In genomic region chr7:44561962-44562621, GRCh38 we compare ENCODE assay signal across 14 cellular contexts. TPM values are rescaled to one million over a fixed set of nuclear protein-coding genes. Genes with fewer than 3 reads are reported as not detected.
DNase-seq lines count a peak whose midpoint lies in the region; TF ChIP-seq lines count a peak whose summit lies in the region.
"Had no signal": no experiment of that assay in that cellular context is flagged by ENCODE, and none has a peak within 500 bp of the region (broad histone marks: within the 10 kb centered on the region; RNA-seq: fewer than 3 reads in every experiment).

No MANE protein-coding gene starts in this region.

- no peak overlapping the region for H4K91ac ChIP-seq in H9 (ENCODE audit: insufficient read length, low read depth, low read length)

- peaks cover 16% of the 10 kb centered on the region for H3K4me1 ChIP-seq in PC-9 (replicated peaks; ENCODE audit: insufficient read depth)
- H3K4me1 ChIP-seq in endodermal cell (ENCODE audit: control insufficient read depth, insufficient read depth, low read length) = peaks cover 2% of the 10 kb centered on the region
- no peaks in the 10 kb centered on the region for H3K4me1 ChIP-seq in H9 (ENCODE audit: insufficient read depth, low read length)
- H3K4me1 ChIP-seq: pancreas, tibial artery had no signal

- H3K9me3 Mint-ChIP-seq in endodermal cell (peaks cover 4% of the 10 kb centered on the region), H9 (no peaks in the 10 kb centered on the region)
- H3K9me3 Mint-ChIP-seq: activated naive CD4-positive, alpha-beta T cell treated with anti-CD3 and anti-CD28 coated beads for 36 hours had no signal

- H2AFZ ChIP-seq in PC-9 (no peak overlapping the region), H9 (ENCODE audit: low read length) (no peak overlapping the region)

- WGBS in endodermal cell (ENCODE audit: insufficient coverage in 1 of 2, insufficient read length in 1 of 2), 2 experiments = 83 to 90% methylated on average over 3 to 7 of the region's 7 CpGs
- no CpG with 5 or more reads among the region's 7 CpGs for WGBS in H9 (ENCODE audit: extremely low coverage, insufficient read length, low lambda C conversion rate)

- H4K5ac ChIP-seq in H9 (ENCODE audit: insufficient read length, low read depth, low read length) = no peak overlapping the region

- H3K4me3 ChIP-seq in PC-9 (no peak overlapping the region), endodermal cell (ENCODE audit: low read length) (no peak overlapping the region)
- H3K4me3 ChIP-seq: pancreas, tibial artery had no signal

- BruUV-seq in PC-9 (replicated peaks; lab: Mats Ljungman, UMichigan) = no TSS peak

- peaks cover 4% of the 10 kb centered on the region; the same call in 1 of the 2 replicates for H3K79me2 ChIP-seq in PC-9 (ENCODE audit: low read depth)
- H3K79me2 ChIP-seq in H9 (ENCODE audit: insufficient read depth, low read length) = no peaks in the 10 kb centered on the region

- CTCF ChIA-PET in PC-9 (lab: Charles Lee) = interaction anchor here (0.5 to 0.6 kb wide), 2 partner anchors 178 to 361 kb away, joined by 9 to 19 read pairs; no protein-coding TSS in a partner anchor

- no peaks in the 10 kb centered on the region for H3K23me2 ChIP-seq in H9 (ENCODE audit: insufficient read length, low read depth, low read length, poor library complexity, severe bottlenecking)

- POLR2A ChIA-PET in PC-9 (lab: Charles Lee; ENCODE audit: unreplicated experiment) = no interaction called here

- no peaks in the 10 kb centered on the region for H3K9me3 ChIP-seq in PC-9 (ENCODE audit: insufficient read depth, low read depth)
- H3K9me3 ChIP-seq in endodermal cell (ENCODE audit: control insufficient read depth, low read length) = no peaks in the 10 kb centered on the region
- no peaks in the 10 kb centered on the region for H3K9me3 ChIP-seq in H9 (ENCODE audit: control insufficient read depth, low read depth, low read length)
- H3K9me3 ChIP-seq: pancreas, tibial artery had no signal

- H3K27ac Mint-ChIP-seq in endodermal cell (peak overlapping the region; percentile 75), H9 (peak overlapping the region in 1 of 3 experiments; percentile 85; a peak in 2 of 7 replicates)
- H3K27ac Mint-ChIP-seq: activated naive CD4-positive, alpha-beta T cell treated with anti-CD3 and anti-CD28 coated beads for 36 hours had no signal

- H2BK20ac ChIP-seq in H9 (ENCODE audit: low read depth, low read length, poor library complexity, severe bottlenecking) = no peak overlapping the region

- DNase-seq in H4 (ENCODE audit: low spot score) (peak; percentile 84), PC-9 (peak; percentile 59 to 72), endodermal cell (peak; percentile 67), putamen (ENCODE audit: low spot score) (peak; percentile 53), H9 (no peak), NCI-H1048 (lab: John Stamatoyannopoulos, UW) (no peak)
- DNase-seq in effector CD8-positive, alpha-beta T cell (lab: John Stamatoyannopoulos, UW) = no peak
- DNase-seq: activated CD4-positive, CD25-positive, alpha-beta regulatory T cell treated with anti-CD3 and anti-CD28 coated beads, Interleukin-2, amount 50 U/mL, for 72 hours; activated naive CD4-positive, alpha-beta T cell treated with anti-CD3 and anti-CD28 coated beads for 36 hours; kidney; NCI-H2029; pancreas had no signal

- no peak overlapping the region for H3K18ac ChIP-seq in H9 (ENCODE audit: insufficient read length, low read depth, low read length)

- no peaks in the 10 kb centered on the region for H3K79me1 ChIP-seq in H9 (ENCODE audit: insufficient read depth, low read depth, low read length, poor library complexity, severe bottlenecking)

- TF ChIP-seq CTCF in PC-9 (conservative IDR thresholded peaks at IDR 0.05) = no peak
- no peak for TF ChIP-seq CTCF in endodermal cell (conservative IDR thresholded peaks at IDR 0.05)
- TF ChIP-seq CTCF in H9 (conservative IDR thresholded peaks at IDR 0.05) = no peak

- H3K23ac ChIP-seq in H9 (ENCODE audit: insufficient read length, low read depth, low read length) = no peak overlapping the region

- H2BK5ac ChIP-seq in H9 (ENCODE audit: insufficient read length, low read length) = no peak overlapping the region

- H4K8ac ChIP-seq in H9 (replicated peaks; ENCODE audit: insufficient read length, low read depth, low read length) = no peak overlapping the region

- no peaks in the 10 kb centered on the region for H3K9me2 ChIP-seq in PC-9 (ENCODE audit: insufficient read depth)

- H3K27me3 ChIP-seq in PC-9 (ENCODE audit: insufficient read depth, low read depth) (no peaks in the 10 kb centered on the region), endodermal cell (ENCODE audit: control insufficient read depth, insufficient read depth, low read length, poor library complexity, severe bottlenecking) (no peaks in the 10 kb centered on the region), H9 (ENCODE audit: insufficient read depth, low read length) (no peaks in the 10 kb centered on the region)
- H3K27me3 ChIP-seq: pancreas, tibial artery had no signal

- H3K36me3 Mint-ChIP-seq in endodermal cell (ENCODE audit: low read depth) = peaks cover 30% of the 10 kb centered on the region
- H3K36me3 Mint-ChIP-seq in H9 (ENCODE audit: insufficient read depth in 1 of 3, low read depth in 3 of 3) = peaks cover 21 to 36% (median 23%) of the 10 kb centered on the region in 3 experiments

- H3F3A ChIP-seq in PC-9 (ENCODE audit: insufficient read depth, low read depth) = peaks cover 52% of the 10 kb centered on the region

- H3K36me3 ChIP-seq in PC-9 (ENCODE audit: low read depth) (peaks cover 15% of the 10 kb centered on the region), endodermal cell (ENCODE audit: control insufficient read depth, insufficient read depth, low read length) (peaks cover 29% of the 10 kb centered on the region)

- no peak overlapping the region for H3K4ac ChIP-seq in H9 (ENCODE audit: low read depth, low read length)

- H2BK15ac ChIP-seq in H9 (ENCODE audit: low read depth, low read length) = no peak overlapping the region

- peaks cover 3% of the 10 kb centered on the region for H3K4me1 Mint-ChIP-seq in endodermal cell
- peaks cover 4 to 7% of the 10 kb centered on the region in 2 experiments; a peak in 3 of 4 replicates for H3K4me1 Mint-ChIP-seq in H9

- no peak overlapping the region for H2BK120ac ChIP-seq in H9 (ENCODE audit: low read depth, low read length, poor library complexity, severe bottlenecking)

- no peak overlapping the region; the same call in 1 of the 2 replicates for H3K14ac ChIP-seq in H9 (ENCODE audit: insufficient read depth, low read length)

- H3K4me2 ChIP-seq in PC-9 (no peak overlapping the region), H9 (ENCODE audit: insufficient read depth, insufficient read length, low read length) (no peak overlapping the region)

- no peak overlapping the region for H2BK12ac ChIP-seq in H9 (ENCODE audit: insufficient read length, low read depth, low read length)

- H3K27ac ChIP-seq in PC-9 (no peak overlapping the region), endodermal cell (ENCODE audit: low read depth, low read length) (no peak overlapping the region), H9 (ENCODE audit: insufficient read length, low read depth, low read length) (no peak overlapping the region)
- H3K27ac ChIP-seq: HL-60, pancreas, tibial artery had no signal

- H3K27me3 Mint-ChIP-seq in endodermal cell (ENCODE audit: insufficient read depth) (peaks cover 5% of the 10 kb centered on the region), H9 (ENCODE audit: low read depth) (peaks cover 1% of the 10 kb centered on the region; the same call in 1 of the 2 replicates)

- H3K4me3 Mint-ChIP-seq in endodermal cell (no peak overlapping the region), H9 (no peak overlapping the region)
- H3K4me3 Mint-ChIP-seq: activated naive CD4-positive, alpha-beta T cell treated with anti-CD3 and anti-CD28 coated beads for 36 hours had no signal

- H4K20me1 ChIP-seq in PC-9 (ENCODE audit: insufficient read depth) = peaks cover 11% of the 10 kb centered on the region
- H4K20me1 ChIP-seq in H9 (ENCODE audit: control insufficient read depth, insufficient read depth, insufficient read length) = no peaks in the 10 kb centered on the region

- no peak overlapping the region for H3K9ac ChIP-seq in endodermal cell (ENCODE audit: extremely low read depth, low read length, poor library complexity, severe bottlenecking)
- H3K9ac ChIP-seq in H9 (ENCODE audit: extremely low read depth, insufficient read length, low read length) = no peak overlapping the region

- H2AK5ac ChIP-seq in H9 (ENCODE audit: insufficient read length, low read length) = no peak overlapping the region

- intact Hi-C loops in PC-9 (cut with micrococcal nuclease; ENCODE audit: unreplicated experiment) = loop anchor here (10.0 kb wide), 1 partner anchor 187 kb away; no protein-coding TSS in a partner anchor

- H3T11ph ChIP-seq in H9 (ENCODE audit: low read length) = no peak overlapping the region

- H3K56ac ChIP-seq in H9 (ENCODE audit: insufficient read length, low read depth, low read length) = no peak overlapping the region

RNA-seq across cellular contexts. Expression of gene DDX56, which starts 11.6 kb away (rescaled TPM):
- total RNA-seq in H4 (2014; rRNA removed; shearing (Covaris generic)) = 166 and 182 TPM in 2 replicates
- 113 and 125 TPM in 2 replicates for total RNA-seq in PC-9 (2021)
- 10 to 100 TPM; 73.6 to 79.2 TPM for total RNA-seq in endodermal cell
- 66.7 TPM for polyA plus RNA-seq in endodermal cell (2013, experiment 1 of 2)
- 57.5 TPM for polyA plus RNA-seq in endodermal cell (2013, experiment 2 of 2)
- 113 and 120 TPM in 2 replicates for total RNA-seq in H9 (2021)

RNA-seq across cellular contexts. Expression of gene TMED4, which starts 19.9 kb away (rescaled TPM):
- total RNA-seq in H4 (2014; rRNA removed; shearing (Covaris generic)) = 289 and 353 TPM in 2 replicates
- total RNA-seq in PC-9 (2021) = 134 and 161 TPM in 2 replicates
- total RNA-seq in endodermal cell = 100 to 1,000 TPM in 1 of 2 donors, 10 to 100 TPM in 1; 75.4 to 109 TPM
- polyA plus RNA-seq in endodermal cell (2013, experiment 1 of 2) = 105 TPM
- polyA plus RNA-seq in endodermal cell (2013, experiment 2 of 2) = 95.6 TPM
- 60.3 and 62.4 TPM in 2 replicates for total RNA-seq in H9 (2021)

RNA-seq across cellular contexts. Expression of gene NPC1L1, which starts 21.0 kb away (rescaled TPM):
- total RNA-seq in H4 (2014; rRNA removed; shearing (Covaris generic)) = 0.10 TPM in 1 of 2 replicates, not detected in the other
- 0.28 and 0.30 TPM in 2 replicates for total RNA-seq in PC-9 (2021)
- total RNA-seq in endodermal cell = 1 to 10 TPM; 2.7 to 3.1 TPM
- 0.85 TPM for polyA plus RNA-seq in endodermal cell (2013, experiment 1 of 2)
- 0.70 TPM for polyA plus RNA-seq in endodermal cell (2013, experiment 2 of 2)
- 0.07 and 0.11 TPM in 2 replicates for total RNA-seq in H9 (2021)
- total RNA-seq: activated naive CD4-positive, alpha-beta T cell treated with anti-CD3 and anti-CD28 coated beads for 36 hours had no signal

RNA-seq across cellular contexts. Expression of gene OGDH, which starts 44.3 kb away (rescaled TPM):
- 67.1 and 93.7 TPM in 2 replicates for total RNA-seq in H4 (2014; rRNA removed; shearing (Covaris generic))
- total RNA-seq in PC-9 (2021) (93.6 and 135 TPM in 2 replicates), endodermal cell (10 to 100 TPM; 82.5 to 96.0 TPM), H9 (2021) (75.3 and 77.3 TPM in 2 replicates)
- 42.6 TPM for polyA plus RNA-seq in endodermal cell (2013, experiment 1 of 2)
- 42.7 TPM for polyA plus RNA-seq in endodermal cell (2013, experiment 2 of 2)

Comparison
In these comparisons a context has a peak if more than half of its experiments do, and no peak if none do; other contexts are left out.
1. DNase-seq: peak in H4 (single experiment), PC-9 (2 of 2), endodermal cell (single experiment) and putamen (single experiment); none in effector CD8-positive, alpha-beta T cell (single experiment), H9 (single experiment) and NCI-H1048 (single experiment).